1 cellular context compared by ENCODE assay signal in genomic region chr14:105422695-105423487, GRCh38.
A peak's percentile ranks its signal among the peaks of the same experiment; 100 is the strongest.
TF ChIP-seq lines count a peak whose summit lies in the region.

No MANE protein-coding gene starts in this region.

TF ChIP-seq in HepG2, 621 proteins besides CTCF, POLR2A, EP300 and RAD21 (continued from another document):
- TF ChIP-seq RERE (CRISPR knock-in tag; IDR thresholded peaks at IDR 0.05; ENCODE audit: low read depth): no peak
- 0 out of 2 replicates have a peak, but pooled peaks have one; percentile 57 for TF ChIP-seq AKAP8 (CRISPR knock-in tag; IDR thresholded peaks at IDR 0.05)
